ENCODE assay signal across 1 cellular context in genomic region chr7:75735059-75735458, GRCh38.
TF ChIP-seq lines count a peak whose summit lies in the region.

No MANE protein-coding gene starts in this region.

TF ChIP-seq in H1, 55 proteins besides CTCF, POLR2A, EP300 and RAD21:
- TF ChIP-seq EZH2 (IDR thresholded peaks at IDR 0.05; ENCODE audit: low read depth, low read length, severe bottlenecking) (no peak), SP4 (IDR thresholded peaks at IDR 0.05; ENCODE audit: low read length) (no peak), SIN3A (conservative IDR thresholded peaks at IDR 0.05 in 1 of 2, IDR thresholded peaks at IDR 0.05 in 1 of 2; ENCODE audit: low read depth in 1 of 2, low read length in 2 of 2) (no peak), PHF8 (conservative IDR thresholded peaks at IDR 0.05; ENCODE audit: low read depth, low read length) (no peak), HDAC2 (IDR thresholded peaks at IDR 0.05; ENCODE audit: borderline replicate concordance in 1 of 2, low read depth in 2 of 2, low read length in 2 of 2) (peak in 1 of 2 experiments; percentile 89; a peak in 1 of 4 replicates), E2F6 (IDR thresholded peaks at IDR 0.05) (no peak), CEBPB (IDR thresholded peaks at IDR 0.05; ENCODE audit: low read depth, low read length) (no peak), KDM1A (IDR thresholded peaks at IDR 0.05; ENCODE audit: borderline replicate concordance, low read length) (peak; percentile 89), CHD2 (IDR thresholded peaks at IDR 0.05; ENCODE audit: low read length) (no peak), JUN (IDR thresholded peaks at IDR 0.05; ENCODE audit: low read depth, low read length) (no peak), TAF7 (optimal IDR thresholded peaks at IDR 0.05; ENCODE audit: borderline replicate concordance, low read depth, low read length) (no peak), SAP30 (IDR thresholded peaks at IDR 0.05; ENCODE audit: insufficient read depth, insufficient replicate concordance, low read length) (no peak), TCF12 (IDR thresholded peaks at IDR 0.05; ENCODE audit: low read depth, low read length) (no peak)
